9 cellular contexts compared by ENCODE assay signal in genomic region chr6:155154158-155154830, GRCh38.
DNase-seq lines count a peak whose midpoint lies in the region; ATAC-seq, FAIRE-seq and TF ChIP-seq lines count a peak whose summit lies in the region.
"Had no signal": no experiment of that assay in that cellular context is flagged by ENCODE, and none has a peak within 500 bp of the region (broad histone marks: within the 10 kb centered on the region; RNA-seq: fewer than 3 reads in every experiment).

No MANE protein-coding gene starts in this region.

- no peaks in the 10 kb centered on the region for H3K9me3 ChIP-seq in OCI-LY7 (ENCODE audit: low read length)

- H3K4me3 ChIP-seq in OCI-LY7 (ENCODE audit: low read depth, low read length, poor library complexity, severe bottlenecking) (no peak overlapping the region), bronchial epithelial cell (ENCODE audit: low read depth, low read length) (no peak overlapping the region), skeletal muscle cell (ENCODE audit: low read depth, low read length) (no peak overlapping the region)

- no peaks in the 10 kb centered on the region for H3K9me3 Mint-ChIP-seq in activated naive CD4-positive, alpha-beta T cell treated with anti-CD3 and anti-CD28 coated beads for 36 hours

- intact Hi-C loops in activated naive CD4-positive, alpha-beta T cell treated with anti-CD3 and anti-CD28 coated beads for 36 hours (cut with micrococcal nuclease), result loop anchor here (1.0 to 5.0 kb wide), 6 partner anchors 17 to 382 kb away; no protein-coding TSS in a partner anchor
- intact Hi-C loops in OCI-LY7 (cut with micrococcal nuclease; ENCODE audit: unreplicated experiment), result no loop called here

- TF ChIP-seq CTCF in OCI-LY7 (conservative IDR thresholded peaks at IDR 0.05; ENCODE audit: low read length) (no peak), bronchial epithelial cell (IDR thresholded peaks at IDR 0.05; ENCODE audit: insufficient read depth, low read length, severe bottlenecking) (no peak)

- peak; percentile 42 for DNase-seq in activated naive CD4-positive, alpha-beta T cell treated with anti-CD3 and anti-CD28 coated beads for 36 hours
- DNase-seq in activated naive CD4-positive, alpha-beta T cell (lab: John Stamatoyannopoulos, UW), result no peak
- DNase-seq in OCI-LY7 (ENCODE audit: low spot score), result no peak
- DNase-seq in bronchial epithelial cell (ENCODE audit: low read depth), result peak; percentile 79
- peak; percentile 64 for DNase-seq in skeletal muscle cell (ENCODE audit: low read depth)
- no peak for DNase-seq in KG1 (lab: John Stamatoyannopoulos, UW)

- no peak for FAIRE-seq in bronchial epithelial cell (lab: Jason Lieb, UNC)

- peak overlapping the region; percentile 89 for H3K27ac Mint-ChIP-seq in activated naive CD4-positive, alpha-beta T cell treated with anti-CD3 and anti-CD28 coated beads for 36 hours

- no peaks in the 10 kb centered on the region for H3K9me2 ChIP-seq in OCI-LY7 (ENCODE audit: insufficient read depth, low read length)

- no TSS peak for BruUV-seq in OCI-LY7 (replicated peaks; lab: Mats Ljungman, UMichigan)

- peaks cover 36% of the 10 kb centered on the region for H3K4me1 ChIP-seq in OCI-LY7 (ENCODE audit: insufficient read depth, low read length, poor library complexity, severe bottlenecking)
- H3K4me1 ChIP-seq: parathyroid adenoma had no signal

- no peak overlapping the region for H3K4me3 Mint-ChIP-seq in activated naive CD4-positive, alpha-beta T cell treated with anti-CD3 and anti-CD28 coated beads for 36 hours

- no peak overlapping the region for H3K27ac ChIP-seq in OCI-LY7 (ENCODE audit: low read depth, low read length, poor library complexity, severe bottlenecking)
- H3K27ac ChIP-seq: parathyroid adenoma had no signal

- no peaks in the 10 kb centered on the region for H3K27me3 Mint-ChIP-seq in activated naive CD4-positive, alpha-beta T cell treated with anti-CD3 and anti-CD28 coated beads for 36 hours (ENCODE audit: low read depth)

- no peaks in the 10 kb centered on the region for H3K36me3 ChIP-seq in OCI-LY7 (ENCODE audit: insufficient read depth, low read length)
- H3K36me3 ChIP-seq in bronchial epithelial cell (ENCODE audit: control insufficient read depth, insufficient read depth, low read length), result no peaks in the 10 kb centered on the region

- H2AFZ ChIP-seq in OCI-LY7 (ENCODE audit: low read length), result peak overlapping the region; percentile 74
- H2AFZ ChIP-seq: parathyroid adenoma had no signal

- H3K4me2 ChIP-seq in OCI-LY7 (ENCODE audit: low read length), result no peak overlapping the region

- ATAC-seq in GM18519 (IDR thresholded peaks at IDR 0.05; ENCODE audit: low FRiP score, unreplicated experiment) (no peak), HG03159 (IDR thresholded peaks at IDR 0.05; ENCODE audit: unreplicated experiment) (no peak)

- CTCF ChIA-PET in activated naive CD4-positive, alpha-beta T cell treated with anti-CD3 and anti-CD28 coated beads for 36 hours (lab: Charles Lee), result interaction anchor here (0.9 to 1.6 kb wide), 4 partner anchors 11 to 105 kb away, joined by 3 to 6 read pairs (median 4); no protein-coding TSS in a partner anchor
- CTCF ChIA-PET in OCI-LY7 (lab: Charles Lee; ENCODE audit: unreplicated experiment), result no interaction called here

- no peaks in the 10 kb centered on the region for H3K27me3 ChIP-seq in bronchial epithelial cell (ENCODE audit: control insufficient read depth, insufficient read depth, low read length)

- H3K36me3 Mint-ChIP-seq in activated naive CD4-positive, alpha-beta T cell treated with anti-CD3 and anti-CD28 coated beads for 36 hours (ENCODE audit: low read depth), result no peaks in the 10 kb centered on the region

- H3K4me1 Mint-ChIP-seq in activated naive CD4-positive, alpha-beta T cell treated with anti-CD3 and anti-CD28 coated beads for 36 hours (ENCODE audit: low read depth), result peaks cover 70% of the 10 kb centered on the region

- H3K79me2 ChIP-seq in OCI-LY7 (ENCODE audit: insufficient read depth, low read depth, low read length), result no peaks in the 10 kb centered on the region
- H3K79me2 ChIP-seq: parathyroid adenoma had no signal

- POLR2A ChIA-PET in OCI-LY7 (lab: Charles Lee), result interaction anchor here (0.6 to 1.4 kb wide), 3 partner anchors 11 to 302 kb away, joined by 3 to 6 read pairs (median 6); no protein-coding TSS in a partner anchor

- no peaks in the 10 kb centered on the region for H4K20me1 ChIP-seq in OCI-LY7 (ENCODE audit: insufficient read depth, low read length)

Comparison
In these comparisons a context has a peak if more than half of its experiments do, and no peak if none do; other contexts are left out.
1. DNase-seq: peak in activated naive CD4-positive, alpha-beta T cell treated with anti-CD3 and anti-CD28 coated beads for 36 hours (single experiment), bronchial epithelial cell (single experiment) and skeletal muscle cell (single experiment); none in activated naive CD4-positive, alpha-beta T cell (0 of 4), OCI-LY7 (single experiment) and KG1 (single experiment).